24 cellular contexts compared by ENCODE assay signal in genomic region chr10:7150349-7150748, GRCh38.
"Had no signal": no experiment of that assay in that cellular context is flagged by ENCODE, and none has a peak within 500 bp of the region (broad histone marks: within the 10 kb centered on the region; RNA-seq: fewer than 3 reads in every experiment).

No MANE protein-coding gene starts in this region.

- ATAC-seq: effector memory CD8-positive, alpha-beta T cell; esophagus mucosa; foreskin keratinocyte; gastrocnemius medialis; gastroesophageal sphincter; heart left ventricle; heart right ventricle had no signal

- H3K27ac Mint-ChIP-seq: dendritic cell treated with granulocyte-macrophage colony-stimulating factor and Interleukin-4, amounts not matched to agents 40 ng/mL and 50 ng/mL, for 4 days; endodermal cell had no signal

- H3K4me3 ChIP-seq: colonic mucosa, coronary artery, dorsolateral prefrontal cortex, esophagus muscularis mucosa, esophagus squamous epithelium, gastrocnemius medialis, gastroesophageal sphincter, heart left ventricle, heart right ventricle had no signal

- H3K27ac ChIP-seq: colonic mucosa, coronary artery, dorsolateral prefrontal cortex, epithelial cell of prostate, esophagus muscularis mucosa, esophagus squamous epithelium, foreskin keratinocyte, gastrocnemius medialis, gastroesophageal sphincter, heart left ventricle, heart right ventricle had no signal

- DNase-seq: colonic mucosa; cortex of kidney; dermis blood vessel endothelial cell; dorsolateral prefrontal cortex; effector CD4-positive, alpha-beta T cell; effector CD8-positive, alpha-beta T cell; effector memory CD4-positive, alpha-beta T cell; effector memory CD8-positive, alpha-beta T cell; endodermal cell; erythroblast; esophagus squamous epithelium; foreskin fibroblast; foreskin keratinocyte; gastrocnemius medialis; glutamatergic neuron; head of caudate nucleus; heart left ventricle; heart right ventricle had no signal

- H3K36me3 ChIP-seq: colonic mucosa, esophagus muscularis mucosa, esophagus squamous epithelium, gastrocnemius medialis, gastroesophageal sphincter, heart left ventricle, heart right ventricle had no signal

- H3K27me3 ChIP-seq: colonic mucosa, gastrocnemius medialis had no signal

- H3K4me1 ChIP-seq: colonic mucosa, esophagus muscularis mucosa, esophagus squamous epithelium, foreskin keratinocyte, gastrocnemius medialis, gastroesophageal sphincter, heart left ventricle, heart right ventricle had no signal

- H3K4me3 Mint-ChIP-seq: dendritic cell treated with granulocyte-macrophage colony-stimulating factor and Interleukin-4, amounts not matched to agents 40 ng/mL and 50 ng/mL, for 4 days; effector memory CD8-positive, alpha-beta T cell; endodermal cell had no signal

- H3K9me3 ChIP-seq: colonic mucosa, esophagus muscularis mucosa, esophagus squamous epithelium, gastrocnemius medialis, gastroesophageal sphincter, heart left ventricle, heart right ventricle had no signal

- H3K9me3 Mint-ChIP-seq: dendritic cell treated with granulocyte-macrophage colony-stimulating factor and Interleukin-4, amounts not matched to agents 40 ng/mL and 50 ng/mL, for 4 days; effector memory CD8-positive, alpha-beta T cell; endodermal cell had no signal
